Comparison of ENCODE assay signal across 8 cellular contexts in the genomic region with DNA sequence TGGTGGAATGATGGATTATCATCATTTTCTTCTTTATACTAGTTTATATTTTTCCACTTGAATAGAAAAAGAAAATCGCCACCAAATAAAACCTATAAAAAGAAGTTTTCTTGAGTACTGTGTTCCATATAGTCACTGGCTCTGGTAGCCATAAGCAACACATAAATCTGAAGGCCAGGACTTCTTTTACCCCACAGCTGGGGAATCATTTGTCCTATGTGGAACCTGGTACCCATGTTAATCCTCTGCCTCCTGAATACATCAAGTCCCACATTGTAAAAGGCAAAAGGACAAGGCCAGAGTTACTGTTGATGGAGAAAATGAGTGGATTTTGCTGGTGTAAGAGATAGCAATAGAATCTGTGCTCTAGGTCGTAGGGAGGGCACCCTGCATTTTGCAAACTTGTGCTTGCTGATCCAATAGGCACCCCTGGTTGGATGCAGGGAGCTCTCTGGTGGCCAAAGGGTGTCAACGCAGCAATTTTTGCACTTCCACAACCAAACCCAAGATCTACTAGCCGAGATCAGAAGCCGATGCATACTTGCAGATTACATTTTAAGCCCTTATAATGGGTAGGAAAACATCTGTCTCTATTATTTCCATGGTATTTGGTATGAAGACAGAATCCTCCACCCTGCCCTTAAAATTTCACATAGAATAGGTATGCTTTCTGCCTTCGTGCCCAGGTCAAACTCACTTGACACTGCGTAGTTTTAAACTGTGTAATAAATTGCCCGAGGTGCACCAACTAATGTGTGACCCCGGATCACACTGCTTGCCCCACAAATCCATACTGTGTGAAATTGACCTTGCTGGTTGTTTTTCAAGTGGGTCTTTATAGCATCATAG.
DNase-seq lines count a peak whose midpoint lies in the region; ATAC-seq and TF ChIP-seq lines count a peak whose summit lies in the region.

No MANE protein-coding gene starts in this region.

- H3K4me1 Mint-ChIP-seq in stimulated activated naive B cell treated with anti-CD40 and anti-IgM and Interleukin-4, amounts not matched to agents 10 μg/mL and 1 μg/mL and 100 μg/mL, for 72 hours: peaks cover 0 to 2% of the 10 kb centered on the region in 2 donors

- intact Hi-C loops in posterior vena cava (cut with DNase I): loop anchor here (5.0 to 10.0 kb wide), 3 partner anchors 216 to 346 kb away; a partner anchor contains a TSS

- H3K27me3 ChIP-seq in lung (ENCODE audit: control insufficient read depth, insufficient read depth): no peaks in the 10 kb centered on the region

- DNase-seq in EL (peak; percentile 70), MV-4-11 (lab: John Stamatoyannopoulos, UW) (peak; percentile 22), coronary artery (ENCODE audit: low spot score) (no peak), lung (ENCODE audit: low spot score) (peak; percentile 47), posterior vena cava (ENCODE audit: low spot score) (no peak)
- peak; percentile 5 for DNase-seq in stimulated activated naive B cell treated with anti-CD40 and anti-IgM and Interleukin-4, amounts not matched to agents 10 μg/mL and 1 μg/mL and 100 μg/mL, for 72 hours

- no peak overlapping the region for H3K27ac Mint-ChIP-seq in stimulated activated naive B cell treated with anti-CD40 and anti-IgM and Interleukin-4, amounts not matched to agents 10 μg/mL and 1 μg/mL and 100 μg/mL, for 72 hours

- TF ChIP-seq CTCF in coronary artery (IDR thresholded peaks at IDR 0.05) (peak; percentile 34), lung (IDR thresholded peaks at IDR 0.05; ENCODE audit: control extremely low read depth, extremely low read depth) (peak; percentile 24)

- 39 to 47% methylated on average over 9 of the region's 9 CpGs for WGBS in lung, 2 donors

- ATAC-seq in GM21723 (IDR thresholded peaks at IDR 0.05; ENCODE audit: unreplicated experiment): peak; percentile 80
- ATAC-seq in SK-N-SH treated with all-trans-retinoic acid at 6 μM for 48 hours: peak; percentile 95
- peak; percentile 65 for ATAC-seq in lung (ENCODE audit: insufficient read depth, low FRiP score)
- peak; percentile 53 to 68 for ATAC-seq in stimulated activated naive B cell treated with anti-CD40 and anti-IgM and Interleukin-4, amounts not matched to agents 10 μg/mL and 1 μg/mL and 100 μg/mL, for 72 hours (replicated peaks)

- H3K4me3 ChIP-seq in coronary artery (peak overlapping the region; percentile 60), lung (no peak overlapping the region)

- H3K27ac ChIP-seq in coronary artery: peak overlapping the region in 1 of 2 donors; percentile 79
- no peak overlapping the region for H3K27ac ChIP-seq in lung (ENCODE audit: low read depth in 1 of 2, low read length in 1 of 2)

- H3K9me3 ChIP-seq in lung (ENCODE audit: control insufficient read depth in 2 of 2, insufficient read depth in 1 of 2, low read length in 1 of 2): no peaks in the 10 kb centered on the region

- H3K36me3 ChIP-seq in lung (ENCODE audit: control insufficient read depth in 2 of 2, insufficient read depth in 2 of 2, low read length in 2 of 2): no peaks in the 10 kb centered on the region

- no peak overlapping the region for H3K4me3 Mint-ChIP-seq in stimulated activated naive B cell treated with anti-CD40 and anti-IgM and Interleukin-4, amounts not matched to agents 10 μg/mL and 1 μg/mL and 100 μg/mL, for 72 hours

- H3K27me3 Mint-ChIP-seq in stimulated activated naive B cell treated with anti-CD40 and anti-IgM and Interleukin-4, amounts not matched to agents 10 μg/mL and 1 μg/mL and 100 μg/mL, for 72 hours: peaks cover 5 to 16% of the 10 kb centered on the region in 2 donors

- H3K9me3 Mint-ChIP-seq in stimulated activated naive B cell treated with anti-CD40 and anti-IgM and Interleukin-4, amounts not matched to agents 10 μg/mL and 1 μg/mL and 100 μg/mL, for 72 hours: no peaks in the 10 kb centered on the region

- H3K36me3 Mint-ChIP-seq in stimulated activated naive B cell treated with anti-CD40 and anti-IgM and Interleukin-4, amounts not matched to agents 10 μg/mL and 1 μg/mL and 100 μg/mL, for 72 hours: no peaks in the 10 kb centered on the region

- H3K4me1 ChIP-seq in lung (ENCODE audit: control insufficient read depth in 2 of 2, insufficient read depth in 2 of 2, low read length in 2 of 2): peaks cover 0 to 3% of the 10 kb centered on the region in 2 donors

TF ChIP-seq in SK-N-SH treated with all-trans-retinoic acid at 6 μM for 48 hours, 23 proteins besides CTCF, POLR2A, EP300 and RAD21:
- TF ChIP-seq, protein P1, sequence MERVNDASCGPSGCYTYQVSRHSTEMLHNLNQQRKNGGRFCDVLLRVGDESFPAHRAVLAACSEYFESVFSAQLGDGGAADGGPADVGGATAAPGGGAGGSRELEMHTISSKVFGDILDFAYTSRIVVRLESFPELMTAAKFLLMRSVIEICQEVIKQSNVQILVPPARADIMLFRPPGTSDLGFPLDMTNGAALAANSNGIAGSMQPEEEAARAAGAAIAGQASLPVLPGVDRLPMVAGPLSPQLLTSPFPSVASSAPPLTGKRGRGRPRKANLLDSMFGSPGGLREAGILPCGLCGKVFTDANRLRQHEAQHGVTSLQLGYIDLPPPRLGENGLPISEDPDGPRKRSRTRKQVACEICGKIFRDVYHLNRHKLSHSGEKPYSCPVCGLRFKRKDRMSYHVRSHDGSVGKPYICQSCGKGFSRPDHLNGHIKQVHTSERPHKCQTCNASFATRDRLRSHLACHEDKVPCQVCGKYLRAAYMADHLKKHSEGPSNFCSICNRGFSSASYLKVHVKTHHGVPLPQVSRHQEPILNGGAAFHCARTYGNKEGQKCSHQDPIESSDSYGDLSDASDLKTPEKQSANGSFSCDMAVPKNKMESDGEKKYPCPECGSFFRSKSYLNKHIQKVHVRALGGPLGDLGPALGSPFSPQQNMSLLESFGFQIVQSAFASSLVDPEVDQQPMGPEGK (CRISPR knock-in tag; IDR thresholded peaks at IDR 0.05; ENCODE audit: borderline replicate concordance): no peak
- TF ChIP-seq ZNF8 (CRISPR knock-in tag; IDR thresholded peaks at IDR 0.05) (no peak), OSR1 (CRISPR knock-in tag; IDR thresholded peaks at IDR 0.05) (no peak), ZNF565 (CRISPR knock-in tag; conservative IDR thresholded peaks at IDR 0.05; ENCODE audit: low read depth) (no peak), ZFP3 (CRISPR knock-in tag; IDR thresholded peaks at IDR 0.05) (no peak), ARNTL (CRISPR knock-in tag; IDR thresholded peaks at IDR 0.05; ENCODE audit: borderline replicate concordance, low read depth) (no peak)
- TF ChIP-seq, protein P2, sequence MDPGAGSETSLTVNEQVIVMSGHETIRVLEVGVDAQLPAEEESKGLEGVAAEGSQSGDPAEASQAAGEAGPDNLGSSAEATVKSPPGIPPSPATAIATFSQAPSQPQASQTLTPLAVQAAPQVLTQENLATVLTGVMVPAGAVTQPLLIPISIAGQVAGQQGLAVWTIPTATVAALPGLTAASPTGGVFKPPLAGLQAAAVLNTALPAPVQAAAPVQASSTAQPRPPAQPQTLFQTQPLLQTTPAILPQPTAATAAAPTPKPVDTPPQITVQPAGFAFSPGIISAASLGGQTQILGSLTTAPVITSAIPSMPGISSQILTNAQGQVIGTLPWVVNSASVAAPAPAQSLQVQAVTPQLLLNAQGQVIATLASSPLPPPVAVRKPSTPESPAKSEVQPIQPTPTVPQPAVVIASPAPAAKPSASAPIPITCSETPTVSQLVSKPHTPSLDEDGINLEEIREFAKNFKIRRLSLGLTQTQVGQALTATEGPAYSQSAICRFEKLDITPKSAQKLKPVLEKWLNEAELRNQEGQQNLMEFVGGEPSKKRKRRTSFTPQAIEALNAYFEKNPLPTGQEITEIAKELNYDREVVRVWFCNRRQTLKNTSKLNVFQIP (CRISPR knock-in tag; IDR thresholded peaks at IDR 0.05; ENCODE audit: borderline replicate concordance, low read depth): no peak
TF ChIP-seq in SK-N-SH treated with all-trans-retinoic acid at 6 μM for 48 hours: peak in this region for 0.

Comparison
In these comparisons a context has a peak if more than half of its experiments do, and no peak if none do; other contexts are left out.
1. DNase-seq: peak in EL (single experiment), MV-4-11 (single experiment), lung (single experiment) and stimulated activated naive B cell treated with anti-CD40 and anti-IgM and Interleukin-4, amounts not matched to agents 10 μg/mL and 1 μg/mL and 100 μg/mL, for 72 hours (single experiment); none in coronary artery (single experiment) and posterior vena cava (single experiment).
2. Peak in every context shown above with its lines, with median percentiles within 50 percentile points of each other: ATAC-seq.